2 cellular contexts compared by ENCODE assay signal in the genomic region with DNA sequence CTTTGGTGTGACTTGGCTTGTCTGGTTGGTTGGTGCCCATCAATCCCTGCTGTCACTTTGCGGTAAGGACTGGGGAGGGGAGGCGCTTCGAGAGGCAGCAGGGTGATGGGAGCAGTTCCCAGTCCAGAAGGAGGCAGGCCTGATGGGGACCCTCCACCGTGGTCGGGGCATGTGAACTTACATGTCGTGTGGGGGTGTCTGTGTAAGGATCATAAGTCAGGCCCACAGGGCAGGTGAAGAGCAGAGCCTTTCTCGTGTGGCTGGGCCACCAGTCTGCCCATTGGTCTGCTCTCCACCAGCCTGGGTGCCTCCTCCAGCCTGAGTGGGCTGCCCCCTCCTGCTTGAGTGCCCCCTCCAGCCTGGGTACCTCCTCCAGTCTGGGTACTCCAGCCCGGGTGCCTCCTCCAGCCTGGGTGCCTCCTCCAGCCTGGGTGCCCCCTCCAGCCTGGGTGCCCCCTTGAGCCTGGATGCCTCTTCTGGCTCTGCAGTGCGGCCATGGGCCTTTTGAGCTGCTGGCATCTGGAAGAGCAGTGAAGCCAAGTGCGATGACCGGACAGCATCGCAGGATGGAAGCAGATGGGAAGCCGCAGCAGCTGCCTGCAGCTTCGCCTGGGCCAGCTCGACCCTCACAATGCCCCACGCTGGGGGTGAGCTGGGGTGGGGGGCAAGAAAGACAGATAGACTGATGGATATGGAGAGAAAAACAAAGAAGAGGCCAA.
TF ChIP-seq lines count a peak whose summit lies in the region.

No MANE protein-coding gene starts in this region.

TF ChIP-seq in liver, 16 proteins besides CTCF, POLR2A, EP300 and RAD21:
- no peak for TF ChIP-seq EGR1 (IDR thresholded peaks at IDR 0.05; ENCODE audit: low read depth in 2 of 2)
- TF ChIP-seq FOXA1 (IDR thresholded peaks at IDR 0.05) = no peak
- TF ChIP-seq FOXA2 (IDR thresholded peaks at IDR 0.05) = no peak
- no peak for TF ChIP-seq TAF1 (conservative IDR thresholded peaks at IDR 0.05)
- no peak for TF ChIP-seq HNF4G (IDR thresholded peaks at IDR 0.05)
- TF ChIP-seq NR2F2 (IDR thresholded peaks at IDR 0.05) = no peak
- TF ChIP-seq, protein P1, sequence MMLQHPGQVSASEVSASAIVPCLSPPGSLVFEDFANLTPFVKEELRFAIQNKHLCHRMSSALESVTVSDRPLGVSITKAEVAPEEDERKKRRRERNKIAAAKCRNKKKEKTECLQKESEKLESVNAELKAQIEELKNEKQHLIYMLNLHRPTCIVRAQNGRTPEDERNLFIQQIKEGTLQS (IDR thresholded peaks at IDR 0.05) = no peak
- TF ChIP-seq, protein P2, sequence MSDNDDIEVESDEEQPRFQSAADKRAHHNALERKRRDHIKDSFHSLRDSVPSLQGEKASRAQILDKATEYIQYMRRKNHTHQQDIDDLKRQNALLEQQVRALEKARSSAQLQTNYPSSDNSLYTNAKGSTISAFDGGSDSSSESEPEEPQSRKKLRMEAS (IDR thresholded peaks at IDR 0.05) = no peak
- TF ChIP-seq GABPA (IDR thresholded peaks at IDR 0.05 in 1 of 2, conservative IDR thresholded peaks at IDR 0.05 in 1 of 2) = no peak
- TF ChIP-seq, protein P3, sequence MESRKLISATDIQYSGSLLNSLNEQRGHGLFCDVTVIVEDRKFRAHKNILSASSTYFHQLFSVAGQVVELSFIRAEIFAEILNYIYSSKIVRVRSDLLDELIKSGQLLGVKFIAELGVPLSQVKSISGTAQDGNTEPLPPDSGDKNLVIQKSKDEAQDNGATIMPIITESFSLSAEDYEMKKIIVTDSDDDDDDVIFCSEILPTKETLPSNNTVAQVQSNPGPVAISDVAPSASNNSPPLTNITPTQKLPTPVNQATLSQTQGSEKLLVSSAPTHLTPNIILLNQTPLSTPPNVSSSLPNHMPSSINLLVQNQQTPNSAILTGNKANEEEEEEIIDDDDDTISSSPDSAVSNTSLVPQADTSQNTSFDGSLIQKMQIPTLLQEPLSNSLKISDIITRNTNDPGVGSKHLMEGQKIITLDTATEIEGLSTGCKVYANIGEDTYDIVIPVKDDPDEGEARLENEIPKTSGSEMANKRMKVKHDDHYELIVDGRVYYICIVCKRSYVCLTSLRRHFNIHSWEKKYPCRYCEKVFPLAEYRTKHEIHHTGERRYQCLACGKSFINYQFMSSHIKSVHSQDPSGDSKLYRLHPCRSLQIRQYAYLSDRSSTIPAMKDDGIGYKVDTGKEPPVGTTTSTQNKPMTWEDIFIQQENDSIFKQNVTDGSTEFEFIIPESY (IDR thresholded peaks at IDR 0.05) = no peak
- TF ChIP-seq RXRA (IDR thresholded peaks at IDR 0.05) = no peak
- TF ChIP-seq JUND (IDR thresholded peaks at IDR 0.05) = no peak
- no peak for TF ChIP-seq HNF4A (conservative IDR thresholded peaks at IDR 0.05)
- no peak for TF ChIP-seq SP1 (IDR thresholded peaks at IDR 0.05)
- TF ChIP-seq, protein P4, sequence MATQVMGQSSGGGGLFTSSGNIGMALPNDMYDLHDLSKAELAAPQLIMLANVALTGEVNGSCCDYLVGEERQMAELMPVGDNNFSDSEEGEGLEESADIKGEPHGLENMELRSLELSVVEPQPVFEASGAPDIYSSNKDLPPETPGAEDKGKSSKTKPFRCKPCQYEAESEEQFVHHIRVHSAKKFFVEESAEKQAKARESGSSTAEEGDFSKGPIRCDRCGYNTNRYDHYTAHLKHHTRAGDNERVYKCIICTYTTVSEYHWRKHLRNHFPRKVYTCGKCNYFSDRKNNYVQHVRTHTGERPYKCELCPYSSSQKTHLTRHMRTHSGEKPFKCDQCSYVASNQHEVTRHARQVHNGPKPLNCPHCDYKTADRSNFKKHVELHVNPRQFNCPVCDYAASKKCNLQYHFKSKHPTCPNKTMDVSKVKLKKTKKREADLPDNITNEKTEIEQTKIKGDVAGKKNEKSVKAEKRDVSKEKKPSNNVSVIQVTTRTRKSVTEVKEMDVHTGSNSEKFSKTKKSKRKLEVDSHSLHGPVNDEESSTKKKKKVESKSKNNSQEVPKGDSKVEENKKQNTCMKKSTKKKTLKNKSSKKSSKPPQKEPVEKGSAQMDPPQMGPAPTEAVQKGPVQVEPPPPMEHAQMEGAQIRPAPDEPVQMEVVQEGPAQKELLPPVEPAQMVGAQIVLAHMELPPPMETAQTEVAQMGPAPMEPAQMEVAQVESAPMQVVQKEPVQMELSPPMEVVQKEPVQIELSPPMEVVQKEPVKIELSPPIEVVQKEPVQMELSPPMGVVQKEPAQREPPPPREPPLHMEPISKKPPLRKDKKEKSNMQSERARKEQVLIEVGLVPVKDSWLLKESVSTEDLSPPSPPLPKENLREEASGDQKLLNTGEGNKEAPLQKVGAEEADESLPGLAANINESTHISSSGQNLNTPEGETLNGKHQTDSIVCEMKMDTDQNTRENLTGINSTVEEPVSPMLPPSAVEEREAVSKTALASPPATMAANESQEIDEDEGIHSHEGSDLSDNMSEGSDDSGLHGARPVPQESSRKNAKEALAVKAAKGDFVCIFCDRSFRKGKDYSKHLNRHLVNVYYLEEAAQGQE (IDR thresholded peaks at IDR 0.05) = no peak
- TF ChIP-seq YY1 (IDR thresholded peaks at IDR 0.05) = no peak

TF ChIP-seq in HepG2, 621 proteins besides CTCF, POLR2A, EP300 and RAD21:
- no peak for TF ChIP-seq RBM22 (optimal IDR thresholded peaks at IDR 0.05; ENCODE audit: low read length)
- TF ChIP-seq ZNF253 (CRISPR knock-in tag; IDR thresholded peaks at IDR 0.05; ENCODE audit: borderline replicate concordance) = no peak
- TF ChIP-seq, protein P5, sequence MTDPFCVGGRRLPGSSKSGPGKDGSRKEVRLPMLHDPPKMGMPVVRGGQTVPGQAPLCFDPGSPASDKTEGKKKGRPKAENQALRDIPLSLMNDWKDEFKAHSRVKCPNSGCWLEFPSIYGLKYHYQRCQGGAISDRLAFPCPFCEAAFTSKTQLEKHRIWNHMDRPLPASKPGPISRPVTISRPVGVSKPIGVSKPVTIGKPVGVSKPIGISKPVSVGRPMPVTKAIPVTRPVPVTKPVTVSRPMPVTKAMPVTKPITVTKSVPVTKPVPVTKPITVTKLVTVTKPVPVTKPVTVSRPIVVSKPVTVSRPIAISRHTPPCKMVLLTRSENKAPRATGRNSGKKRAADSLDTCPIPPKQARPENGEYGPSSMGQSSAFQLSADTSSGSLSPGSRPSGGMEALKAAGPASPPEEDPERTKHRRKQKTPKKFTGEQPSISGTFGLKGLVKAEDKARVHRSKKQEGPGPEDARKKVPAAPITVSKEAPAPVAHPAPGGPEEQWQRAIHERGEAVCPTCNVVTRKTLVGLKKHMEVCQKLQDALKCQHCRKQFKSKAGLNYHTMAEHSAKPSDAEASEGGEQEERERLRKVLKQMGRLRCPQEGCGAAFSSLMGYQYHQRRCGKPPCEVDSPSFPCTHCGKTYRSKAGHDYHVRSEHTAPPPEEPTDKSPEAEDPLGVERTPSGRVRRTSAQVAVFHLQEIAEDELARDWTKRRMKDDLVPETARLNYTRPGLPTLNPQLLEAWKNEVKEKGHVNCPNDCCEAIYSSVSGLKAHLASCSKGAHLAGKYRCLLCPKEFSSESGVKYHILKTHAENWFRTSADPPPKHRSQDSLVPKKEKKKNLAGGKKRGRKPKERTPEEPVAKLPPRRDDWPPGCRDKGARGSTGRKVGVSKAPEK (CRISPR knock-in tag; IDR thresholded peaks at IDR 0.05; ENCODE audit: borderline replicate concordance) = no peak
- TF ChIP-seq, protein P6, sequence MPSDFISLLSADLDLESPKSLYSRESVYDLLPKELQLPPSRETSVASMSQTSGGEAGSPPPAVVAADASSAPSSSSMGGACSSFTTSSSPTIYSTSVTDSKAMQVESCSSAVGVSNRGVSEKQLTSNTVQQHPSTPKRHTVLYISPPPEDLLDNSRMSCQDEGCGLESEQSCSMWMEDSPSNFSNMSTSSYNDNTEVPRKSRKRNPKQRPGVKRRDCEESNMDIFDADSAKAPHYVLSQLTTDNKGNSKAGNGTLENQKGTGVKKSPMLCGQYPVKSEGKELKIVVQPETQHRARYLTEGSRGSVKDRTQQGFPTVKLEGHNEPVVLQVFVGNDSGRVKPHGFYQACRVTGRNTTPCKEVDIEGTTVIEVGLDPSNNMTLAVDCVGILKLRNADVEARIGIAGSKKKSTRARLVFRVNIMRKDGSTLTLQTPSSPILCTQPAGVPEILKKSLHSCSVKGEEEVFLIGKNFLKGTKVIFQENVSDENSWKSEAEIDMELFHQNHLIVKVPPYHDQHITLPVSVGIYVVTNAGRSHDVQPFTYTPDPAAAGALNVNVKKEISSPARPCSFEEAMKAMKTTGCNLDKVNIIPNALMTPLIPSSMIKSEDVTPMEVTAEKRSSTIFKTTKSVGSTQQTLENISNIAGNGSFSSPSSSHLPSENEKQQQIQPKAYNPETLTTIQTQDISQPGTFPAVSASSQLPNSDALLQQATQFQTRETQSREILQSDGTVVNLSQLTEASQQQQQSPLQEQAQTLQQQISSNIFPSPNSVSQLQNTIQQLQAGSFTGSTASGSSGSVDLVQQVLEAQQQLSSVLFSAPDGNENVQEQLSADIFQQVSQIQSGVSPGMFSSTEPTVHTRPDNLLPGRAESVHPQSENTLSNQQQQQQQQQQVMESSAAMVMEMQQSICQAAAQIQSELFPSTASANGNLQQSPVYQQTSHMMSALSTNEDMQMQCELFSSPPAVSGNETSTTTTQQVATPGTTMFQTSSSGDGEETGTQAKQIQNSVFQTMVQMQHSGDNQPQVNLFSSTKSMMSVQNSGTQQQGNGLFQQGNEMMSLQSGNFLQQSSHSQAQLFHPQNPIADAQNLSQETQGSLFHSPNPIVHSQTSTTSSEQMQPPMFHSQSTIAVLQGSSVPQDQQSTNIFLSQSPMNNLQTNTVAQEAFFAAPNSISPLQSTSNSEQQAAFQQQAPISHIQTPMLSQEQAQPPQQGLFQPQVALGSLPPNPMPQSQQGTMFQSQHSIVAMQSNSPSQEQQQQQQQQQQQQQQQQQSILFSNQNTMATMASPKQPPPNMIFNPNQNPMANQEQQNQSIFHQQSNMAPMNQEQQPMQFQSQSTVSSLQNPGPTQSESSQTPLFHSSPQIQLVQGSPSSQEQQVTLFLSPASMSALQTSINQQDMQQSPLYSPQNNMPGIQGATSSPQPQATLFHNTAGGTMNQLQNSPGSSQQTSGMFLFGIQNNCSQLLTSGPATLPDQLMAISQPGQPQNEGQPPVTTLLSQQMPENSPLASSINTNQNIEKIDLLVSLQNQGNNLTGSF (CRISPR knock-in tag; IDR thresholded peaks at IDR 0.05) = no peak
- no peak for TF ChIP-seq MIER2 (CRISPR knock-in tag; IDR thresholded peaks at IDR 0.05)
- no peak for TF ChIP-seq GATA4 (IDR thresholded peaks at IDR 0.05; ENCODE audit: borderline replicate concordance, low read depth)
- no peak for TF ChIP-seq TBL1XR1 (IDR thresholded peaks at IDR 0.05; ENCODE audit: borderline replicate concordance, low read length, partially characterized antibody)
- TF ChIP-seq REXO4 (CRISPR knock-in tag; IDR thresholded peaks at IDR 0.05; ENCODE audit: borderline replicate concordance) = no peak
- TF ChIP-seq ZNF598 (CRISPR knock-in tag; IDR thresholded peaks at IDR 0.05; ENCODE audit: borderline replicate concordance) = no peak
- TF ChIP-seq SP4 (CRISPR knock-in tag; IDR thresholded peaks at IDR 0.05) = no peak
- TF ChIP-seq, protein P7, sequence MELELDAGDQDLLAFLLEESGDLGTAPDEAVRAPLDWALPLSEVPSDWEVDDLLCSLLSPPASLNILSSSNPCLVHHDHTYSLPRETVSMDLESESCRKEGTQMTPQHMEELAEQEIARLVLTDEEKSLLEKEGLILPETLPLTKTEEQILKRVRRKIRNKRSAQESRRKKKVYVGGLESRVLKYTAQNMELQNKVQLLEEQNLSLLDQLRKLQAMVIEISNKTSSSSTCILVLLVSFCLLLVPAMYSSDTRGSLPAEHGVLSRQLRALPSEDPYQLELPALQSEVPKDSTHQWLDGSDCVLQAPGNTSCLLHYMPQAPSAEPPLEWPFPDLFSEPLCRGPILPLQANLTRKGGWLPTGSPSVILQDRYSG (CRISPR knock-in tag; IDR thresholded peaks at IDR 0.05) = no peak
- TF ChIP-seq, protein P8, sequence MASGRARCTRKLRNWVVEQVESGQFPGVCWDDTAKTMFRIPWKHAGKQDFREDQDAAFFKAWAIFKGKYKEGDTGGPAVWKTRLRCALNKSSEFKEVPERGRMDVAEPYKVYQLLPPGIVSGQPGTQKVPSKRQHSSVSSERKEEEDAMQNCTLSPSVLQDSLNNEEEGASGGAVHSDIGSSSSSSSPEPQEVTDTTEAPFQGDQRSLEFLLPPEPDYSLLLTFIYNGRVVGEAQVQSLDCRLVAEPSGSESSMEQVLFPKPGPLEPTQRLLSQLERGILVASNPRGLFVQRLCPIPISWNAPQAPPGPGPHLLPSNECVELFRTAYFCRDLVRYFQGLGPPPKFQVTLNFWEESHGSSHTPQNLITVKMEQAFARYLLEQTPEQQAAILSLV (CRISPR knock-in tag; IDR thresholded peaks at IDR 0.05; ENCODE audit: borderline replicate concordance) = no peak
- TF ChIP-seq, protein P9, sequence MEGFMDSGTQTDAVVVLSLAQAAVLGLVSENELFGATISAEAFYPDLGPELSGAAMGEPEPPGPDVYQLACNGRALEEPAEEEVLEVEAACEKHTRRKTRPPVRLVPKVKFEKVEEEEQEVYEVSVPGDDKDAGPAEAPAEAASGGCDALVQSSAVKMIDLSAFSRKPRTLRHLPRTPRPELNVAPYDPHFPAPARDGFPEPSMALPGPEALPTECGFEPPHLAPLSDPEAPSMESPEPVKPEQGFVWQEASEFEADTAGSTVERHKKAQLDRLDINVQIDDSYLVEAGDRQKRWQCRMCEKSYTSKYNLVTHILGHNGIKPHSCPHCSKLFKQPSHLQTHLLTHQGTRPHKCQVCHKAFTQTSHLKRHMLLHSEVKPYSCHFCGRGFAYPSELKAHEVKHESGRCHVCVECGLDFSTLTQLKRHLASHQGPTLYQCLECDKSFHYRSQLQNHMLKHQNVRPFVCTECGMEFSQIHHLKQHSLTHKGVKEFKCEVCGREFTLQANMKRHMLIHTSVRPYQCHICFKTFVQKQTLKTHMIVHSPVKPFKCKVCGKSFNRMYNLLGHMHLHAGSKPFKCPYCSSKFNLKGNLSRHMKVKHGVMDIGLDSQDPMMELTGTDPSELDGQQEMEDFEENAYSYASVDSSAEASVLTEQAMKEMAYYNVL (CRISPR knock-in tag; IDR thresholded peaks at IDR 0.05; ENCODE audit: borderline replicate concordance) = no peak
- TF ChIP-seq, protein P10, sequence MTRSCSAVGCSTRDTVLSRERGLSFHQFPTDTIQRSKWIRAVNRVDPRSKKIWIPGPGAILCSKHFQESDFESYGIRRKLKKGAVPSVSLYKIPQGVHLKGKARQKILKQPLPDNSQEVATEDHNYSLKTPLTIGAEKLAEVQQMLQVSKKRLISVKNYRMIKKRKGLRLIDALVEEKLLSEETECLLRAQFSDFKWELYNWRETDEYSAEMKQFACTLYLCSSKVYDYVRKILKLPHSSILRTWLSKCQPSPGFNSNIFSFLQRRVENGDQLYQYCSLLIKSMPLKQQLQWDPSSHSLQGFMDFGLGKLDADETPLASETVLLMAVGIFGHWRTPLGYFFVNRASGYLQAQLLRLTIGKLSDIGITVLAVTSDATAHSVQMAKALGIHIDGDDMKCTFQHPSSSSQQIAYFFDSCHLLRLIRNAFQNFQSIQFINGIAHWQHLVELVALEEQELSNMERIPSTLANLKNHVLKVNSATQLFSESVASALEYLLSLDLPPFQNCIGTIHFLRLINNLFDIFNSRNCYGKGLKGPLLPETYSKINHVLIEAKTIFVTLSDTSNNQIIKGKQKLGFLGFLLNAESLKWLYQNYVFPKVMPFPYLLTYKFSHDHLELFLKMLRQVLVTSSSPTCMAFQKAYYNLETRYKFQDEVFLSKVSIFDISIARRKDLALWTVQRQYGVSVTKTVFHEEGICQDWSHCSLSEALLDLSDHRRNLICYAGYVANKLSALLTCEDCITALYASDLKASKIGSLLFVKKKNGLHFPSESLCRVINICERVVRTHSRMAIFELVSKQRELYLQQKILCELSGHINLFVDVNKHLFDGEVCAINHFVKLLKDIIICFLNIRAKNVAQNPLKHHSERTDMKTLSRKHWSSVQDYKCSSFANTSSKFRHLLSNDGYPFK (CRISPR knock-in tag; IDR thresholded peaks at IDR 0.05; ENCODE audit: borderline replicate concordance) = no peak
- TF ChIP-seq, protein P11, sequence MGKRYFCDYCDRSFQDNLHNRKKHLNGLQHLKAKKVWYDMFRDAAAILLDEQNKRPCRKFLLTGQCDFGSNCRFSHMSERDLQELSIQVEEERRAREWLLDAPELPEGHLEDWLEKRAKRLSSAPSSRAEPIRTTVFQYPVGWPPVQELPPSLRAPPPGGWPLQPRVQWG (CRISPR knock-in tag; IDR thresholded peaks at IDR 0.05; ENCODE audit: borderline replicate concordance, low read depth) = no peak
- no peak for TF ChIP-seq TP53 (CRISPR knock-in tag; conservative IDR thresholded peaks at IDR 0.05)
- no peak for TF ChIP-seq ZNF841 (CRISPR knock-in tag; IDR thresholded peaks at IDR 0.05; ENCODE audit: borderline replicate concordance)
TF ChIP-seq in HepG2: peak in this region for 0.
